Comparison of ENCODE assay signal across 16 cellular contexts in genomic region chr18:46293699-46294300, GRCh38.
DNase-seq lines count a peak whose midpoint lies in the region; ATAC-seq and TF ChIP-seq lines count a peak whose summit lies in the region.
"Had no signal": no experiment of that assay in that cellular context is flagged by ENCODE, and none has a peak within 500 bp of the region (broad histone marks: within the 10 kb centered on the region; RNA-seq: fewer than 3 reads in every experiment).

No MANE protein-coding gene starts in this region.

- no peak overlapping the region for H2AK5ac ChIP-seq in H9 (ENCODE audit: insufficient read length, low read length)
- H2AK5ac ChIP-seq in mesendoderm (ENCODE audit: low read length), result no peak overlapping the region

- H3K4me2 ChIP-seq in H9 (ENCODE audit: insufficient read depth, insufficient read length, low read length) (no peak overlapping the region), mesendoderm (ENCODE audit: low read length) (no peak overlapping the region)

- H3K27ac ChIP-seq in H9 (ENCODE audit: insufficient read length, low read depth, low read length) (no peak overlapping the region), mesendoderm (ENCODE audit: low read depth, low read length) (no peak overlapping the region)
- H3K27ac ChIP-seq: pancreas, SK-N-MC had no signal

- peak overlapping the region in 1 of 3 experiments; percentile 61; a peak in 1 of 7 replicates for H3K27ac Mint-ChIP-seq in H9
- H3K27ac Mint-ChIP-seq: activated CD8-positive, alpha-beta memory T cell treated with anti-CD3 and anti-CD28 coated beads, Interleukin-2, amount 10 ng/mL, durations not matched to agents 7 days and 5 days; naive thymus-derived CD4-positive, alpha-beta T cell had no signal

- H3K56ac ChIP-seq in H9 (ENCODE audit: insufficient read length, low read depth, low read length) (no peak overlapping the region), mesendoderm (ENCODE audit: low read length) (peak overlapping the region; percentile 40)

- H4K20me1 ChIP-seq in H9 (ENCODE audit: control insufficient read depth, insufficient read depth, insufficient read length), result no peaks in the 10 kb centered on the region

- H3K23ac ChIP-seq in H9 (ENCODE audit: insufficient read length, low read depth, low read length) (no peak overlapping the region), mesendoderm (ENCODE audit: low read length) (no peak overlapping the region)

- H4K5ac ChIP-seq in H9 (ENCODE audit: insufficient read length, low read depth, low read length) (no peak overlapping the region), mesendoderm (ENCODE audit: low read length) (no peak overlapping the region)

- no peak overlapping the region for H4K91ac ChIP-seq in H9 (ENCODE audit: insufficient read length, low read depth, low read length)

- H3K18ac ChIP-seq in H9 (ENCODE audit: insufficient read length, low read depth, low read length), result no peak overlapping the region
- peak overlapping the region; percentile 11 for H3K18ac ChIP-seq in mesendoderm (ENCODE audit: low read length)

- H3K79me1 ChIP-seq in H9 (ENCODE audit: insufficient read depth, low read depth, low read length, poor library complexity, severe bottlenecking), result no peaks in the 10 kb centered on the region
- no peaks in the 10 kb centered on the region for H3K79me1 ChIP-seq in mesendoderm (ENCODE audit: low read length)

- no peak overlapping the region for H3K4me3 ChIP-seq in fibroblast of pulmonary artery (replicated peaks; ENCODE audit: low read depth, low read length)
- H3K4me3 ChIP-seq in mesendoderm (ENCODE audit: low read length), result no peak overlapping the region
- H3K4me3 ChIP-seq: pancreas, SK-N-MC had no signal

- no peak overlapping the region for H4K8ac ChIP-seq in H9 (replicated peaks; ENCODE audit: insufficient read length, low read depth, low read length)
- no peak overlapping the region for H4K8ac ChIP-seq in mesendoderm (ENCODE audit: low read depth, low read length)

- H3K9me3 Mint-ChIP-seq in H9, result no peaks in the 10 kb centered on the region

- H2BK5ac ChIP-seq in H9 (ENCODE audit: insufficient read length, low read length), result no peak overlapping the region
- no peak overlapping the region for H2BK5ac ChIP-seq in mesendoderm (ENCODE audit: low read length)

- H3K79me2 ChIP-seq in H9 (ENCODE audit: insufficient read depth, low read length) (no peaks in the 10 kb centered on the region), mesendoderm (ENCODE audit: control insufficient read depth, insufficient read depth, low read length) (no peaks in the 10 kb centered on the region)

- H2BK20ac ChIP-seq in H9 (ENCODE audit: low read depth, low read length, poor library complexity, severe bottlenecking), result no peak overlapping the region

- no peak overlapping the region for H3T11ph ChIP-seq in H9 (ENCODE audit: low read length)

- no peaks in the 10 kb centered on the region for H3K9me3 ChIP-seq in H9 (ENCODE audit: control insufficient read depth, low read depth, low read length)
- H3K9me3 ChIP-seq: pancreas had no signal

- peak; percentile 53 for DNase-seq in H9
- DNase-seq in OCI-M1 (lab: John Stamatoyannopoulos, UW), result peak; percentile 8
- peak; percentile 9 for DNase-seq in fibroblast of pulmonary artery (ENCODE audit: low read depth)
- peak; percentile 96 for DNase-seq in mesendoderm
- no peak for DNase-seq in T-helper 2 cell
- DNase-seq in stimulated activated CD4-positive, alpha-beta T cell treated with anti-CD3 and anti-CD28 coated beads, Interleukin-4, amount 100 ng/mL, for 1 hour, result no peak
- DNase-seq: activated CD4-positive, alpha-beta T cell treated with anti-CD3 and anti-CD28 coated beads for 1 hour; activated CD8-positive, alpha-beta memory T cell treated with anti-CD3 and anti-CD28 coated beads, Interleukin-2, amount 10 ng/mL, durations not matched to agents 7 days and 5 days; activated gamma-delta T cell; naive thymus-derived CD4-positive, alpha-beta T cell; NCI-H2029 treated with DMSO at 0.1 percent for 48 hours; pancreas; T1000 had no signal

- peaks cover 10 to 27% of the 10 kb centered on the region in 2 experiments for H3K4me1 Mint-ChIP-seq in H9

- H2BK120ac ChIP-seq in H9 (ENCODE audit: low read depth, low read length, poor library complexity, severe bottlenecking) (no peak overlapping the region), mesendoderm (ENCODE audit: low read depth, low read length) (no peak overlapping the region)

- H3K4ac ChIP-seq in H9 (ENCODE audit: low read depth, low read length) (no peak overlapping the region), mesendoderm (ENCODE audit: low read depth, low read length) (no peak overlapping the region)

- H3K4me1 ChIP-seq in H9 (ENCODE audit: insufficient read depth, low read length) (peaks cover 8% of the 10 kb centered on the region), mesendoderm (ENCODE audit: control insufficient read depth, low read depth, low read length) (peaks cover 2% of the 10 kb centered on the region)
- H3K4me1 ChIP-seq: pancreas had no signal

- H3K36me3 ChIP-seq in mesendoderm (ENCODE audit: control insufficient read depth, insufficient read depth, low read length), result no peaks in the 10 kb centered on the region
- H3K36me3 ChIP-seq: pancreas had no signal

- no peak for ATAC-seq in HG03354 (IDR thresholded peaks at IDR 0.05; ENCODE audit: poor library complexity, severe bottlenecking, unreplicated experiment)
- ATAC-seq in HG03442 (IDR thresholded peaks at IDR 0.05; ENCODE audit: unreplicated experiment), result no peak
- ATAC-seq: activated CD8-positive, alpha-beta memory T cell treated with anti-CD3 and anti-CD28 coated beads, Interleukin-2, amount 10 ng/mL, durations not matched to agents 7 days and 5 days; naive thymus-derived CD4-positive, alpha-beta T cell; pancreas had no signal

- no peak overlapping the region for H2AFZ ChIP-seq in H9 (ENCODE audit: low read length)

- no peak overlapping the region for H3K4me3 Mint-ChIP-seq in H9
- H3K4me3 Mint-ChIP-seq: activated CD8-positive, alpha-beta memory T cell treated with anti-CD3 and anti-CD28 coated beads, Interleukin-2, amount 10 ng/mL, durations not matched to agents 7 days and 5 days; naive thymus-derived CD4-positive, alpha-beta T cell had no signal

- no peaks in the 10 kb centered on the region for H3K23me2 ChIP-seq in H9 (ENCODE audit: insufficient read length, low read depth, low read length, poor library complexity, severe bottlenecking)

- TF ChIP-seq CTCF in H9 (conservative IDR thresholded peaks at IDR 0.05), result no peak
- TF ChIP-seq CTCF in fibroblast of pulmonary artery (IDR thresholded peaks at IDR 0.05; ENCODE audit: low read length, missing control alignments), result no peak

- H3K14ac ChIP-seq in H9 (ENCODE audit: insufficient read depth, low read length), result peak overlapping the region; percentile 50; the same call in 1 of the 2 replicates

- no peaks in the 10 kb centered on the region for H3K36me3 Mint-ChIP-seq in H9 (ENCODE audit: insufficient read depth in 1 of 3, low read depth in 3 of 3)
- H3K36me3 Mint-ChIP-seq: activated CD8-positive, alpha-beta memory T cell treated with anti-CD3 and anti-CD28 coated beads, Interleukin-2, amount 10 ng/mL, durations not matched to agents 7 days and 5 days had no signal

- H3K27me3 Mint-ChIP-seq in H9 (ENCODE audit: low read depth), result no peaks in the 10 kb centered on the region
- H3K27me3 Mint-ChIP-seq: activated CD8-positive, alpha-beta memory T cell treated with anti-CD3 and anti-CD28 coated beads, Interleukin-2, amount 10 ng/mL, durations not matched to agents 7 days and 5 days; naive thymus-derived CD4-positive, alpha-beta T cell had no signal

- no peak overlapping the region for H3K9ac ChIP-seq in H9 (ENCODE audit: extremely low read depth, insufficient read length, low read length)
- H3K9ac ChIP-seq in mesendoderm (ENCODE audit: low read length), result no peak overlapping the region

- H2BK15ac ChIP-seq in H9 (ENCODE audit: low read depth, low read length) (no peak overlapping the region), mesendoderm (replicated peaks; ENCODE audit: low read depth) (no peak overlapping the region)

- no CpG with 5 or more reads among the region's 9 CpGs for WGBS in H9 (ENCODE audit: extremely low coverage, insufficient read length, low lambda C conversion rate)
- no CpG with 5 or more reads among the region's 9 CpGs for WGBS in mesendoderm (ENCODE audit: extremely low coverage, insufficient coverage, low lambda C conversion rate)

- H2BK12ac ChIP-seq in H9 (ENCODE audit: insufficient read length, low read depth, low read length), result no peak overlapping the region

- H3K27me3 ChIP-seq in H9 (ENCODE audit: insufficient read depth, low read length) (no peaks in the 10 kb centered on the region), mesendoderm (ENCODE audit: insufficient read depth, low read length, poor library complexity) (no peaks in the 10 kb centered on the region)
- H3K27me3 ChIP-seq: pancreas had no signal

Comparison
In these comparisons a context has a peak if more than half of its experiments do, and no peak if none do; other contexts are left out.
1. DNase-seq: peak in H9 (single experiment), OCI-M1 (single experiment), fibroblast of pulmonary artery (single experiment) and mesendoderm (single experiment); none in T-helper 2 cell (0 of 5) and stimulated activated CD4-positive, alpha-beta T cell treated with anti-CD3 and anti-CD28 coated beads, Interleukin-4, amount 100 ng/mL, for 1 hour (single experiment).